Comparison of ENCODE assay signal across 12 cellular contexts in the genomic region with DNA sequence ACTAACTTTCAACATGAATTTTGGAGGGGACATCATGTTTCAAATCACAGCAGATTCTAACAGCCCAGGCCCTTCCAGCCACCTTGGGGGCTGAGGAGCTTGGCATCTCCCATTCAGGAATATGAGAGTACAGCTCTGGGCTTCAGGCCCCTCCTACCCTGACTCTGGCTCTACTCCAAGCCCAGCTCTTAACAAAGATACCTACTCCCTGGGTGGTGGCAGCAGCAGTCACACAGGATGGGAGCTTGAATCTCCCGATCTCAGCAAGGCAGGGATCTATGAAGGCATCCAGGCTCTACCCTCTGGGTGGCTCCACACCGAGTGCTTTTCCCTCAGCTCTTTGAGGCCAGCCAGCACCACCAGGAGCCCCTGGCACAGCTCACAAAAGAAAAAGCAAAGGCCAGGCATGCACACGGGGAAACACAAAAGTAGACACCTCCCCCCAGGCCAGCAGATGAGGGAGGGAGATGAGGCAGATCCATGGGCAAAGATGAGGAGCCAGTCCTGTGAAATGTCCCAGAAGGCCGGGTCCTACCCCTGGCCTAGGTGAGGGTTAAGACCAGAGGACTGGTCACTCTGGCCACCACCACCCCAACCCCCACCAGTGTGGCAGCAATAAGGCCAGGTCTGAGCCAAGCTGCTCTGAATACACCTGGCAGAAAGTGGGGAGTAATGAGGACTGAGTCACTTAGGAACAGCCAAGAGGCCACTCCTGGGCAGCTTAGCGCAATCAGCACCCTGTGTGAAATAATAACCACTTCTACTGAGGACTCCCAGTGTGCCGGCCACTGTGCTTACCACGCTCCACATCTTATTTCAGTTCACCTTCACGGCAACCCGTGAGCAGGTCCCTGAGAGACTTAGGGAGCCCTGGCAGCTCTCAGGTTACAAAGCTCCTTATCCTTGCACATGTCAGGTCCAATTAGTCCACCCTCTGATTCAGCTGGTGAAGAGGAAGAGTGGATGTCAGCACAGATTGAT. TPM values are rescaled to one million over a fixed set of nuclear protein-coding genes. Genes with fewer than 3 reads are reported as not detected.
DNase-seq lines count a peak whose midpoint lies in the region; ATAC-seq and TF ChIP-seq lines count a peak whose summit lies in the region.
"Had no signal": no experiment of that assay in that cellular context is flagged by ENCODE, and none has a peak within 500 bp of the region (broad histone marks: within the 10 kb centered on the region; RNA-seq: fewer than 3 reads in every experiment).

No MANE protein-coding gene starts in this region.

- no peaks in the 10 kb centered on the region for H3K79me2 ChIP-seq in OCI-LY7 (ENCODE audit: insufficient read depth, low read depth, low read length)

- peaks cover 5 to 10% of the 10 kb centered on the region in 2 donors for H3K27me3 Mint-ChIP-seq in stimulated activated naive B cell treated with anti-CD40 and anti-IgM and Interleukin-4, amounts not matched to agents 10 μg/mL and 1 μg/mL and 100 μg/mL, for 72 hours

- BruUV-seq in OCI-LY7 (replicated peaks; lab: Mats Ljungman, UMichigan) = no TSS peak

- H3K4me3 Mint-ChIP-seq in stimulated activated naive B cell treated with anti-CD40 and anti-IgM and Interleukin-4, amounts not matched to agents 10 μg/mL and 1 μg/mL and 100 μg/mL, for 72 hours = no peak overlapping the region
- H3K4me3 Mint-ChIP-seq: naive B cell had no signal

- no peaks in the 10 kb centered on the region for H3K9me2 ChIP-seq in OCI-LY7 (ENCODE audit: insufficient read depth, low read length)

- no peaks in the 10 kb centered on the region for H3K36me3 ChIP-seq in cardiac muscle cell
- no peaks in the 10 kb centered on the region for H3K36me3 ChIP-seq in OCI-LY7 (ENCODE audit: insufficient read depth, low read length)
- H3K36me3 ChIP-seq: BLaER1 had no signal

- no peaks in the 10 kb centered on the region for H3K4me1 Mint-ChIP-seq in stimulated activated naive B cell treated with anti-CD40 and anti-IgM and Interleukin-4, amounts not matched to agents 10 μg/mL and 1 μg/mL and 100 μg/mL, for 72 hours
- H3K4me1 Mint-ChIP-seq: naive B cell had no signal

- TF ChIP-seq CTCF in cardiac muscle cell (IDR thresholded peaks at IDR 0.05; ENCODE audit: low read depth, low read length) (no peak), OCI-LY7 (conservative IDR thresholded peaks at IDR 0.05; ENCODE audit: low read length) (no peak)

- H3K4me3 ChIP-seq in cardiac muscle cell (no peak overlapping the region), OCI-LY7 (ENCODE audit: low read depth, low read length, poor library complexity, severe bottlenecking) (no peak overlapping the region)
- H3K4me3 ChIP-seq: BLaER1 had no signal

- H3K9me3 ChIP-seq in cardiac muscle cell (ENCODE audit: low read depth) (no peaks in the 10 kb centered on the region), OCI-LY7 (ENCODE audit: low read length) (no peaks in the 10 kb centered on the region)
- H3K9me3 ChIP-seq: BLaER1 had no signal

- H3K4me1 ChIP-seq in cardiac muscle cell (ENCODE audit: low read depth) = peaks cover 7% of the 10 kb centered on the region
- no peaks in the 10 kb centered on the region for H3K4me1 ChIP-seq in OCI-LY7 (ENCODE audit: insufficient read depth, low read length, poor library complexity, severe bottlenecking)

- no peak overlapping the region for H3K27ac Mint-ChIP-seq in stimulated activated naive B cell treated with anti-CD40 and anti-IgM and Interleukin-4, amounts not matched to agents 10 μg/mL and 1 μg/mL and 100 μg/mL, for 72 hours

- H2AFZ ChIP-seq in OCI-LY7 (ENCODE audit: low read length) = no peak overlapping the region

- H3K36me3 Mint-ChIP-seq in stimulated activated naive B cell treated with anti-CD40 and anti-IgM and Interleukin-4, amounts not matched to agents 10 μg/mL and 1 μg/mL and 100 μg/mL, for 72 hours = no peaks in the 10 kb centered on the region
- H3K36me3 Mint-ChIP-seq: naive B cell had no signal

- POLR2A ChIA-PET in OCI-LY7 (lab: Charles Lee) = interaction anchor here (1.8 kb wide), 1 partner anchor 13 kb away, joined by 4 read pairs; no protein-coding TSS in a partner anchor

- H3K9me3 Mint-ChIP-seq in stimulated activated naive B cell treated with anti-CD40 and anti-IgM and Interleukin-4, amounts not matched to agents 10 μg/mL and 1 μg/mL and 100 μg/mL, for 72 hours = peaks cover 0 to 2% of the 10 kb centered on the region in 2 donors

- CTCF ChIA-PET in OCI-LY7 (lab: Charles Lee; ENCODE audit: unreplicated experiment) = no interaction called here

- ATAC-seq in stimulated activated naive B cell treated with anti-CD40 and anti-IgM and Interleukin-4, amounts not matched to agents 10 μg/mL and 1 μg/mL and 100 μg/mL, for 72 hours (replicated peaks) = no peak

- H3K27me3 ChIP-seq in cardiac muscle cell = peaks cover 2% of the 10 kb centered on the region
- H3K27me3 ChIP-seq: BLaER1 had no signal

- intact Hi-C loops in cardiac septum (cut with DNase I) = loop anchor here (10.0 kb wide), 1 partner anchor 147 kb away; no protein-coding TSS in a partner anchor
- intact Hi-C loops in OCI-LY7 (cut with micrococcal nuclease; ENCODE audit: unreplicated experiment) = loop anchor here (5.0 kb wide), 1 partner anchor 50 kb away; no protein-coding TSS in a partner anchor

- no peaks in the 10 kb centered on the region for H4K20me1 ChIP-seq in OCI-LY7 (ENCODE audit: insufficient read depth, low read length)
- H4K20me1 ChIP-seq: BLaER1 had no signal

- peak; percentile 27 to 57 for DNase-seq in cardiac muscle cell (ENCODE audit: low read depth in 1 of 2, low spot score in 1 of 2)
- DNase-seq in cardiac septum (ENCODE audit: low spot score) = no peak
- DNase-seq in NCI-H345 (lab: John Stamatoyannopoulos, UW) = peak; percentile 83
- no peak for DNase-seq in epithelial cell of prostate (ENCODE audit: low read depth, low spot score)
- peak; percentile 32 for DNase-seq in ureter (ENCODE audit: low spot score)
- no peak for DNase-seq in OCI-LY7 (ENCODE audit: low spot score)
- no peak for DNase-seq in inferior parietal cortex (ENCODE audit: extremely low spot score)
- no peak for DNase-seq in stimulated activated naive B cell treated with anti-CD40 and anti-IgM and Interleukin-4, amounts not matched to agents 10 μg/mL and 1 μg/mL and 100 μg/mL, for 72 hours
- DNase-seq: activated CD4-positive, alpha-beta T cell treated with anti-CD3 and anti-CD28 coated beads, Interleukin-2, amount 50 U/mL, for 4 hours; amygdala; naive B cell had no signal

- H3K27ac ChIP-seq in cardiac muscle cell (no peak overlapping the region), epithelial cell of prostate (peak overlapping the region; percentile 40), OCI-LY7 (ENCODE audit: low read depth, low read length, poor library complexity, severe bottlenecking) (no peak overlapping the region)
- H3K27ac ChIP-seq: BLaER1 had no signal

- no peak overlapping the region for H3K4me2 ChIP-seq in OCI-LY7 (ENCODE audit: low read length)

RNA-seq across cellular contexts. Expression of gene PLA2G4F, which starts 24.3 kb away (rescaled TPM):
- 0.78 and 2.9 TPM in 2 replicates for total RNA-seq in cardiac muscle cell
- 0.50 and 1.2 TPM in 2 replicates for polyA plus RNA-seq in cardiac muscle cell
- 0.48 TPM for total RNA-seq in cardiac septum
- total RNA-seq in ureter = 47.8 TPM
- not detected in 2 replicates for total RNA-seq in OCI-LY7 (2014; rRNA removed; shearing (Covaris generic))
- total RNA-seq in OCI-LY7 (2022) = not detected in 2 replicates

RNA-seq across cellular contexts. Expression of gene PLA2G4D, which starts 37.8 kb away (rescaled TPM):
- total RNA-seq in cardiac muscle cell (0.03 TPM in 1 of 2 replicates, not detected in the other), cardiac septum (not detected), ureter (0.13 TPM), OCI-LY7 (2022) (not detected in 2 replicates)
- 0.16 TPM in 1 of 2 replicates, not detected in the other for polyA plus RNA-seq in cardiac muscle cell
- not detected in 2 replicates for total RNA-seq in OCI-LY7 (2014; rRNA removed; shearing (Covaris generic))

Comparison
In these comparisons a context has a peak if more than half of its experiments do, and no peak if none do; other contexts are left out.
1. DNase-seq: peak in cardiac muscle cell (2 of 2), NCI-H345 (single experiment) and ureter (single experiment); none in cardiac septum (single experiment), epithelial cell of prostate (single experiment), OCI-LY7 (single experiment), inferior parietal cortex (single experiment) and stimulated activated naive B cell treated with anti-CD40 and anti-IgM and Interleukin-4, amounts not matched to agents 10 μg/mL and 1 μg/mL and 100 μg/mL, for 72 hours (single experiment).
2. RNA of gene PLA2G4F, which starts 24.3 kb away (total RNA-seq): 47.8 TPM in ureter (single experiment); 0.78 to 2.9 TPM in cardiac muscle cell, 0.48 TPM in cardiac septum (single experiment) and not detected in OCI-LY7; every median in the first group is over 10 times any median in the second.